ENCODE assay signal across 8 cellular contexts in the genomic region with DNA sequence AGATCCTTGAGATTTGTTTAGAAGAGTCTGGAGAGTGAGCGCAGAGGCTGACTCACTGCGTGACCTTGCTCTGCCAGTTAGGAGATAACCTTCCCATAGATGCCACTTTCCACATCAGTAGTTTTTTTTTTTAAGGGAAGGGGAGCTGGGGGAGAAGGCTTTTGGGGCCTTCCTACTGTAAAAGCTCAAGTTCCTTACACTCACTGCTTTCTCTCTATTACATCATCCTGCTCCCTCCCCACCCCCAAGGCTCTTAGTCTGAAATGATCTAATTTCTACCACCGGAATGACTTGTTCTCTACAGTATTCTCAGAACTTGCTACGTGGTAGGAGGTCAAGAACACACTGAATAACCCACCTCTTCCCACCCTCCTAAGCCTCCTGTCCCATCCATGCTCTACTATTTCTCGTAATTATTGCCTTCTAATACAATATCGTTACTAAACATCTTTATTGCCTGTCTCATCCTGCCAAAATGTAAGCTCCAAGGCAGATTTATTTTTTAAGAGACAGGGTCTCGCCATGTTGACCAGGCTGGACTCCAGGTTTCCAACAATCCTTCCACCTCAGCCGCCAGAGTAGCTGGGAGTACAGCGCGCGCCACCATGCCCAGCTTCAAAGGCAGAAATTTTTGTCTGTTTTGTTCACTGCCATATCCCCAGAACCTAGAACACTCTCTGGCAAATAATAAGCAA. TPM values are rescaled to one million over a fixed set of nuclear protein-coding genes. Genes with fewer than 3 reads are reported as not detected.
DNase-seq lines count a peak whose midpoint lies in the region; ATAC-seq and TF ChIP-seq lines count a peak whose summit lies in the region.

No MANE protein-coding gene starts in this region.

- no peak overlapping the region for H2AFZ ChIP-seq in SU-DHL-6 (ENCODE audit: low read depth, low read length, severe bottlenecking)

- no peak for TF ChIP-seq CTCF in SU-DHL-6 (IDR thresholded peaks at IDR 0.05; ENCODE audit: insufficient read depth, low read length, poor library complexity, severe bottlenecking)
- TF ChIP-seq CTCF in natural killer cell (IDR thresholded peaks at IDR 0.05): no peak

- H4K20me1 ChIP-seq in SU-DHL-6 (ENCODE audit: low read depth, low read length): peaks cover 12% of the 10 kb centered on the region

- peak overlapping the region; percentile 85 for H3K4me2 ChIP-seq in SU-DHL-6 (ENCODE audit: low read depth, low read length, poor library complexity, severe bottlenecking)

- intact Hi-C loops in natural killer cell (cut with micrococcal nuclease): no loop called here

- no peaks in the 10 kb centered on the region for H3K9me2 ChIP-seq in SU-DHL-6 (replicated peaks; ENCODE audit: insufficient read depth, low read length)

- no peaks in the 10 kb centered on the region for H3K9me3 ChIP-seq in HAP-1
- no peaks in the 10 kb centered on the region for H3K9me3 ChIP-seq in SU-DHL-6 (ENCODE audit: insufficient read depth, low read length)

- H3K36me3 Mint-ChIP-seq in natural killer cell: no peaks in the 10 kb centered on the region

- H3K27ac Mint-ChIP-seq in natural killer cell: peak overlapping the region; percentile 92 to 95

- H3K36me3 ChIP-seq in HAP-1 (replicated peaks) (peaks cover 24% of the 10 kb centered on the region), SU-DHL-6 (ENCODE audit: low read length) (peaks cover 6% of the 10 kb centered on the region; the same call in 1 of the 2 replicates)

- DNase-seq in AG20443 (ENCODE audit: low spot score): peak; percentile 66
- DNase-seq in HAP-1 (ENCODE audit: low spot score in 2 of 2): peak in 1 of 2 experiments; percentile 52
- peak; percentile 62 for DNase-seq in dermis blood vessel endothelial cell
- no peak for DNase-seq in natural killer cell
- no peak for DNase-seq in NCI-H82 treated with DMSO at 0.1 percent for 48 hours (lab: John Stamatoyannopoulos, UW; ENCODE audit: unreplicated experiment)

- peak overlapping the region; percentile 89 for H3K4me3 Mint-ChIP-seq in natural killer cell

- in situ Hi-C loops in HAP-1 (cut with MboI; ENCODE audit: low sequenced_read_pairs): no loop called here

- peaks cover 10 to 23% of the 10 kb centered on the region in 2 donors for H3K4me1 Mint-ChIP-seq in natural killer cell

- H3F3A ChIP-seq in SU-DHL-6 (ENCODE audit: insufficient read depth): no peaks in the 10 kb centered on the region

- peaks cover 57% of the 10 kb centered on the region for H3K79me2 ChIP-seq in SU-DHL-6 (ENCODE audit: insufficient read depth, low read length)

- H3K27ac ChIP-seq in SU-DHL-6 (ENCODE audit: low read depth, low read length): peak overlapping the region; percentile 64

- H3K9ac ChIP-seq in SU-DHL-6 (ENCODE audit: low read length): peak overlapping the region; percentile 87

- ATAC-seq in natural killer cell (no peak), HG02970 (IDR thresholded peaks at IDR 0.05; ENCODE audit: low FRiP score, unreplicated experiment) (no peak), HG03571 (IDR thresholded peaks at IDR 0.05; ENCODE audit: unreplicated experiment) (no peak)

- H3K4me3 ChIP-seq in HAP-1 (peak overlapping the region; percentile 60), SU-DHL-6 (ENCODE audit: insufficient read depth, low read length, poor library complexity, severe bottlenecking) (peak overlapping the region; percentile 81)

- H3K27me3 ChIP-seq in HAP-1 (ENCODE audit: low read depth): no peaks in the 10 kb centered on the region
- no peaks in the 10 kb centered on the region for H3K27me3 ChIP-seq in SU-DHL-6 (ENCODE audit: low read length)

- peaks cover 19% of the 10 kb centered on the region for H3K4me1 ChIP-seq in HAP-1

- H3K9me3 Mint-ChIP-seq in natural killer cell: no peaks in the 10 kb centered on the region

- no peaks in the 10 kb centered on the region for H3K27me3 Mint-ChIP-seq in natural killer cell (ENCODE audit: low read depth in 2 of 2)

RNA-seq across cellular contexts. Expression of a gene that starts 1.2 kb away (rescaled TPM):
- total RNA-seq in dermis blood vessel endothelial cell: 73.7 and 89.9 TPM in 2 replicates
- total RNA-seq in natural killer cell: 10 to 100 TPM; 50.5 to 61.8 (median 56.1) TPM

RNA-seq across cellular contexts. Expression of a gene that starts 1.7 kb away (rescaled TPM):
- total RNA-seq in dermis blood vessel endothelial cell (not detected in 2 replicates), natural killer cell (not detected)

RNA-seq across cellular contexts. Expression of a gene that starts 28.6 kb away (rescaled TPM):
- total RNA-seq in dermis blood vessel endothelial cell (379 and 554 TPM in 2 replicates), natural killer cell (100 to 1,000 TPM; 363 to 505 (median 459) TPM)

RNA-seq across cellular contexts. Expression of a gene that starts 37.9 kb away (rescaled TPM):
- total RNA-seq in dermis blood vessel endothelial cell (7.4 and 9.7 TPM in 2 replicates), natural killer cell (1 to 10 TPM; 1.1 to 3.7 (median 3.0) TPM)

RNA-seq across cellular contexts. Expression of a gene that starts 38.4 kb away (rescaled TPM):
- total RNA-seq in dermis blood vessel endothelial cell: 13.4 and 22.3 TPM in 2 replicates
- 10 to 100 TPM; 17.7 to 27.7 (median 25.1) TPM for total RNA-seq in natural killer cell

Comparison
In these comparisons a context has a peak if more than half of its experiments do, and no peak if none do; other contexts are left out.
1. DNase-seq: peak in AG20443 (single experiment) and dermis blood vessel endothelial cell (single experiment); none in natural killer cell (single experiment) and NCI-H82 treated with DMSO at 0.1 percent for 48 hours (single experiment).